25 cellular contexts compared by ENCODE assay signal in genomic region chr10:124213881-124214523, GRCh38.
"Had no signal": no experiment of that assay in that cellular context is flagged by ENCODE, and none has a peak within 500 bp of the region (broad histone marks: within the 10 kb centered on the region; RNA-seq: fewer than 3 reads in every experiment).

No MANE protein-coding gene starts in this region.

- H3K4me3 Mint-ChIP-seq: activated CD8-positive, alpha-beta T cell treated with anti-CD3 and anti-CD28 coated beads for 36 hours; activated naive CD4-positive, alpha-beta T cell treated with anti-CD3 and anti-CD28 coated beads, Interleukin-2, amount 50 U/mL, for 24 hours; activated T-cell treated with anti-CD3 and anti-CD28 coated beads, Interleukin-2, amount 50 U/mL, for 24 hours; activated T-helper 1 cell treated with anti-CD3 and anti-CD28 coated beads, Interleukin-12 subunit alpha, Interleukin-12 subunit beta, Interleukin-2, Interleukin-4 antibody, amounts not matched to agents 30 ng/mL and 10 ng/mL and 1 ng/mL, durations not matched to agents 14 hours and 24 hours and 36 hours; central memory CD8-positive, alpha-beta T cell had no signal

- H3K4me1 Mint-ChIP-seq: activated naive CD4-positive, alpha-beta T cell treated with anti-CD3 and anti-CD28 coated beads, Interleukin-2, amount 50 U/mL, for 24 hours; central memory CD8-positive, alpha-beta T cell had no signal

- DNase-seq: activated CD4-positive, alpha-beta T cell treated with anti-CD3 and anti-CD28 coated beads for 4 hours; activated CD8-positive, alpha-beta T cell treated with anti-CD3 and anti-CD28 coated beads for 36 hours; activated effector memory CD4-positive, alpha-beta T cell treated with Interleukin-2 at 50 U/mL for 16 hours; activated naive CD4-positive, alpha-beta T cell; activated T-cell treated with anti-CD3 and anti-CD28 coated beads, Interleukin-2, amount 50 U/mL, for 24 hours; aorta; Karpas-422; NCI-H1048; NCI-H1417; NCI-H1930; NCI-H345; NCI-H510A; NCI-H526 treated with DMSO at 0.1 percent for 48 hours; NK-92 treated with Interleukin-12 subunit alpha and Interleukin-12 subunit beta, amount 100 ng/mL, for 24 hours; OCI-M1; Right ventricle myocardium superior; SJCRH30; SK-N-SH; T-helper 1 cell; WERI-Rb-1 had no signal

- H3K27ac Mint-ChIP-seq: activated CD8-positive, alpha-beta T cell treated with anti-CD3 and anti-CD28 coated beads for 36 hours; activated naive CD4-positive, alpha-beta T cell treated with anti-CD3 and anti-CD28 coated beads, Interleukin-2, amount 50 U/mL, for 24 hours; activated T-cell treated with anti-CD3 and anti-CD28 coated beads, Interleukin-2, amount 50 U/mL, for 24 hours; activated T-helper 1 cell treated with anti-CD3 and anti-CD28 coated beads, Interleukin-12 subunit alpha, Interleukin-12 subunit beta, Interleukin-2, Interleukin-4 antibody, amounts not matched to agents 30 ng/mL and 10 ng/mL and 1 ng/mL, durations not matched to agents 14 hours and 24 hours and 36 hours had no signal

- H3K36me3 Mint-ChIP-seq: activated naive CD4-positive, alpha-beta T cell treated with anti-CD3 and anti-CD28 coated beads, Interleukin-2, amount 50 U/mL, for 24 hours had no signal

- H3K9me3 Mint-ChIP-seq: activated CD8-positive, alpha-beta T cell treated with anti-CD3 and anti-CD28 coated beads for 36 hours; activated naive CD4-positive, alpha-beta T cell treated with anti-CD3 and anti-CD28 coated beads, Interleukin-2, amount 50 U/mL, for 24 hours; activated T-cell treated with anti-CD3 and anti-CD28 coated beads, Interleukin-2, amount 50 U/mL, for 24 hours; central memory CD8-positive, alpha-beta T cell had no signal

- ATAC-seq: activated CD4-positive, CD25-positive, alpha-beta regulatory T cell treated with anti-CD3 and anti-CD28 coated beads, Interleukin-2, amount 50 U/mL, for 24 hours; activated CD8-positive, alpha-beta T cell treated with anti-CD3 and anti-CD28 coated beads for 36 hours; Panc1 had no signal

- H3K27me3 Mint-ChIP-seq: activated naive CD4-positive, alpha-beta T cell treated with anti-CD3 and anti-CD28 coated beads, Interleukin-2, amount 50 U/mL, for 24 hours had no signal
